In genomic region chr20:18794428-18794787, GRCh38 we compare ENCODE assay signal across 1 cellular context.
TF ChIP-seq lines count a peak whose summit lies in the region.

No MANE protein-coding gene starts in this region.

TF ChIP-seq in HCT116, 20 proteins besides CTCF, POLR2A, EP300 and RAD21 (continued from another document):
- TF ChIP-seq CBX3 (IDR thresholded peaks at IDR 0.05; ENCODE audit: low read depth), result no peak
